ENCODE assay signal across 1 cellular context in the genomic region with DNA sequence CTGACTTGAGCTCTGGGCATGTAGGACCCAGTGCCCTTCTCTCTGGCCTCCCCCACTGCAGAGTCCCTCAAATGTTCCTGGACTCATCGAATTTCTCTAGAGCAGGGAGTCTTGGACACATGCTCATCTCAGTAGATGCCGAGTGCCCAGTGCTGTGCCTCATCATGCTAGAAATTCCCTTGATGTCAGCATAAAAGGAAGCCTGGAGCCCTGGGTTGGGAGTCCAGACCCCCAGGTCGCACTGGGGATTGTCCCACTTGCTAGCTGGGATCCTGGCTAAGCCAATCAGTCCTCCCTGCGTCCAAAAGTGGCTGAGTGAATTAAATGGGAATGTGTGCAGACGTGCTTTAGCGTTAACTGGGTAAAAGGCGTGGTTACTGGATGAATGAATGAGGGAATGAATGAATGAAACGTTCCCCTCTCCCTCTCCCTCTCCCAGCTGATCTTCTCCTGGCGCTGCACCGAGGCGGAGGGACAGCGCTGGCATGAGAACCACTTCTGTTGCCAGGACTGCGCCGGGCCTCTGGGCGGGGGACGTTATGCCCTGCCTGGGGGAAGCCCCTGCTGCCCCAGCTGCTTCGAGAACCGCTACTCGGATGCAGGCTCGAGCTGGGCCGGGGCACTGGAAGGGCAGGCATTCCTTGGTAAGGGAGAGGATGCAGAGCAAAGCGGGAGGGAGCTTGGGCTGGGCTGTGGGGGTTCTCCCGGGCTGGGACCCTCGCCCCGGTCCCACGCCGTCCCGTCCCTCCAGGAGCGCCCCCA.
TF ChIP-seq lines count a peak whose summit lies in the region.

No MANE protein-coding gene starts in this region.

TF ChIP-seq in GM12878, 131 proteins besides CTCF, POLR2A, EP300 and RAD21:
- TF ChIP-seq TCF12 (IDR thresholded peaks at IDR 0.05; ENCODE audit: low read depth, low read length) (0 out of 2 replicates have a peak, but pooled peaks have one; percentile 23), ZNF24 (IDR thresholded peaks at IDR 0.05) (peak; percentile 95), TARDBP (IDR thresholded peaks at IDR 0.05; ENCODE audit: borderline replicate concordance) (no peak), IRF4 (IDR thresholded peaks at IDR 0.05; ENCODE audit: low read depth, low read length) (no peak), ZNF384 (IDR thresholded peaks at IDR 0.05; ENCODE audit: borderline replicate concordance, low read depth, low read length) (no peak), NBN (IDR thresholded peaks at IDR 0.05) (no peak)
- TF ChIP-seq, protein P1, sequence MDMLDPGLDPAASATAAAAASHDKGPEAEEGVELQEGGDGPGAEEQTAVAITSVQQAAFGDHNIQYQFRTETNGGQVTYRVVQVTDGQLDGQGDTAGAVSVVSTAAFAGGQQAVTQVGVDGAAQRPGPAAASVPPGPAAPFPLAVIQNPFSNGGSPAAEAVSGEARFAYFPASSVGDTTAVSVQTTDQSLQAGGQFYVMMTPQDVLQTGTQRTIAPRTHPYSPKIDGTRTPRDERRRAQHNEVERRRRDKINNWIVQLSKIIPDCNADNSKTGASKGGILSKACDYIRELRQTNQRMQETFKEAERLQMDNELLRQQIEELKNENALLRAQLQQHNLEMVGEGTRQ (IDR thresholded peaks at IDR 0.05; ENCODE audit: borderline replicate concordance, low read depth, low read length) = no peak
- TF ChIP-seq, protein P2, sequence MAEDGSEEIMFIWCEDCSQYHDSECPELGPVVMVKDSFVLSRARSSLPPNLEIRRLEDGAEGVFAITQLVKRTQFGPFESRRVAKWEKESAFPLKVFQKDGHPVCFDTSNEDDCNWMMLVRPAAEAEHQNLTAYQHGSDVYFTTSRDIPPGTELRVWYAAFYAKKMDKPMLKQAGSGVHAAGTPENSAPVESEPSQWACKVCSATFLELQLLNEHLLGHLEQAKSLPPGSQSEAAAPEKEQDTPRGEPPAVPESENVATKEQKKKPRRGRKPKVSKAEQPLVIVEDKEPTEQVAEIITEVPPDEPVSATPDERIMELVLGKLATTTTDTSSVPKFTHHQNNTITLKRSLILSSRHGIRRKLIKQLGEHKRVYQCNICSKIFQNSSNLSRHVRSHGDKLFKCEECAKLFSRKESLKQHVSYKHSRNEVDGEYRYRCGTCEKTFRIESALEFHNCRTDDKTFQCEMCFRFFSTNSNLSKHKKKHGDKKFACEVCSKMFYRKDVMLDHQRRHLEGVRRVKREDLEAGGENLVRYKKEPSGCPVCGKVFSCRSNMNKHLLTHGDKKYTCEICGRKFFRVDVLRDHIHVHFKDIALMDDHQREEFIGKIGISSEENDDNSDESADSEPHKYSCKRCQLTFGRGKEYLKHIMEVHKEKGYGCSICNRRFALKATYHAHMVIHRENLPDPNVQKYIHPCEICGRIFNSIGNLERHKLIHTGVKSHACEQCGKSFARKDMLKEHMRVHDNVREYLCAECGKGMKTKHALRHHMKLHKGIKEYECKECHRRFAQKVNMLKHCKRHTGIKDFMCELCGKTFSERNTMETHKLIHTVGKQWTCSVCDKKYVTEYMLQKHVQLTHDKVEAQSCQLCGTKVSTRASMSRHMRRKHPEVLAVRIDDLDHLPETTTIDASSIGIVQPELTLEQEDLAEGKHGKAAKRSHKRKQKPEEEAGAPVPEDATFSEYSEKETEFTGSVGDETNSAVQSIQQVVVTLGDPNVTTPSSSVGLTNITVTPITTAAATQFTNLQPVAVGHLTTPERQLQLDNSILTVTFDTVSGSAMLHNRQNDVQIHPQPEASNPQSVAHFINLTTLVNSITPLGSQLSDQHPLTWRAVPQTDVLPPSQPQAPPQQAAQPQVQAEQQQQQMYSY (CRISPR knock-in tag; IDR thresholded peaks at IDR 0.05) = no peak
TF ChIP-seq in GM12878: peak in this region for 2.
